Comparison of ENCODE assay signal across 17 cellular contexts in the genomic region with DNA sequence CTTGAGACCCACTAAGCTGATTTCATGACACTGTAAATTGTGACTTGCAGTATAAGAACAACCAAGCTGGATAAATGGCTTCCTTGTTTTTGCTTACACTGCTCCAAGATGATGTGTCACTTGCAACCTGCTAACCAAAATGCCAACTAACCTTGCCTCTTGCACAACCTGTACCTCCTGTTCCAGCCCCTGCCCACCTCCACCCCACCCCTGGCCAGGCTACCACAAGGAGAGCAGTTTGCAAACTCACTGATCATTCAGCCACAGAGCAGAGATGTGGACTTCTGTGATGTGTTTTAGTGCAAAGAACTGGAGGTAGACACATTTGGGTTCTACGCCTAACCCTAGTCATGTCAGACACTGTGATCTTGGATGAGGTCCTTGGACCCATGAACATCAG. TPM values are rescaled to one million over a fixed set of nuclear protein-coding genes. Genes with fewer than 3 reads are reported as not detected.
"Had no signal": no experiment of that assay in that cellular context is flagged by ENCODE, and none has a peak within 500 bp of the region (broad histone marks: within the 10 kb centered on the region; RNA-seq: fewer than 3 reads in every experiment).

No MANE protein-coding gene starts in this region.

- H3K36me3 ChIP-seq: esophagus muscularis mucosa, prostate gland, SJSA1 had no signal

- H3K4me3 ChIP-seq: esophagus muscularis mucosa, lung, mucosa of descending colon, prostate gland, SJSA1 had no signal

- H3K27ac ChIP-seq: esophagus muscularis mucosa, prostate gland, SJSA1 had no signal

- H3K4me1 ChIP-seq: prostate gland had no signal

- DNase-seq: activated effector memory CD4-positive, alpha-beta T cell treated with Interleukin-2 at 50 U/mL for 16 hours; activated T-cell treated with anti-CD3 and anti-CD28 coated beads, Interleukin-2, amount 50 U/mL, for 1 hour; amygdala; endodermal cell; foreskin fibroblast; glutamatergic neuron; left cardiac atrium; mucosa of descending colon; naive thymus-derived CD8-positive, alpha-beta T cell; stimulated activated CD4-positive, alpha-beta T cell treated with anti-CD3 and anti-CD28 coated beads, Interleukin-12 subunit alpha, Interleukin-12 subunit beta, amount 100 ng/mL, for 4 hours; stimulated activated CD4-positive, alpha-beta T cell treated with anti-CD3 and anti-CD28 coated beads, Interleukin-4, amount 100 ng/mL, for 1 hour had no signal

- ATAC-seq: left cardiac atrium; mucosa of descending colon; naive thymus-derived CD8-positive, alpha-beta T cell; sciatic nerve had no signal

- H3K9me3 ChIP-seq: esophagus muscularis mucosa, mucosa of descending colon, prostate gland, SJSA1 had no signal

- H3K27me3 ChIP-seq: esophagus muscularis mucosa, SJSA1 had no signal

RNA-seq across cellular contexts. Expression of a gene that starts 4.3 kb away (rescaled TPM):
- total RNA-seq: endodermal cell had no signal

RNA-seq across cellular contexts. Expression of a gene that starts 26.9 kb away (rescaled TPM):
- total RNA-seq: dermis microvascular lymphatic vessel endothelial cell; naive thymus-derived CD8-positive, alpha-beta T cell; sciatic nerve; SJSA1 had no signal
- polyA plus RNA-seq: naive thymus-derived CD8-positive, alpha-beta T cell had no signal
